ENCODE assay signal across 15 cellular contexts in the genomic region with DNA sequence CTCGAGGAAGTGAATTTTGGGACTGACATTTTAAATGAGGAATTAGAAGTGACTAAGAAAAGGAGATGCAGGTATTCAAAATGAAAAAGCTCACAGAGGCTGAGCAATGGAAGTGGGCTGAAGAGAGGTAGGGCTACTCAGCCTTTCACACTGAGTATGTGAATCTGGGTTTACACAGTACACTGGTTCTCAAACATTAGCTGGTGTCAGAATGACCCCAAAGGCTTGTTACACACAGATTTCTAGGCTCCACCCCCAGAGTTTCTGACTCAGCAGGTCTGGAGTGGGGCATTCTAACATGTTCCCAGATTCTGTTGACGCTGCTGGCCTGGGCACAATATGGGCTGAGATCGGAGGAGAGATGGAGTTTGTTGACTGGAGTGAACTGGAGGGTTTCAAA. TPM values are rescaled to one million over a fixed set of nuclear protein-coding genes. Genes with fewer than 3 reads are reported as not detected.
DNase-seq lines count a peak whose midpoint lies in the region; ATAC-seq, FAIRE-seq and TF ChIP-seq lines count a peak whose summit lies in the region.
"Had no signal": no experiment of that assay in that cellular context is flagged by ENCODE, and none has a peak within 500 bp of the region (broad histone marks: within the 10 kb centered on the region; RNA-seq: fewer than 3 reads in every experiment).

No MANE protein-coding gene starts in this region.

- no peak overlapping the region for H3K27ac Mint-ChIP-seq in stimulated activated memory B cell treated with anti-CD40 and anti-IgM and Interleukin-4, amounts not matched to agents 10 μg/mL and 1 μg/mL and 100 μg/mL, for 72 hours
- H3K27ac Mint-ChIP-seq: nephron progenitor cell; stimulated activated naive CD8-positive, alpha-beta T cell treated with anti-CD3 and anti-CD28 coated beads, Interleukin-15, Interleukin-2, amounts not matched to agents 100 ng/mL and 50 ng/mL, for 24 hours had no signal

- H3K9me3 ChIP-seq in OCI-LY7 (ENCODE audit: low read length): peaks cover 12% of the 10 kb centered on the region; the same call in 1 of the 2 replicates

- BruUV-seq in OCI-LY7 (replicated peaks; lab: Mats Ljungman, UMichigan): no TSS peak

- intact Hi-C loops in OCI-LY7 (cut with micrococcal nuclease; ENCODE audit: unreplicated experiment): no loop called here

- peaks cover 4% of the 10 kb centered on the region for H3K9me3 Mint-ChIP-seq in stimulated activated memory B cell treated with anti-CD40 and anti-IgM and Interleukin-4, amounts not matched to agents 10 μg/mL and 1 μg/mL and 100 μg/mL, for 72 hours
- H3K9me3 Mint-ChIP-seq: nephron progenitor cell; stimulated activated naive CD8-positive, alpha-beta T cell treated with anti-CD3 and anti-CD28 coated beads, Interleukin-15, Interleukin-2, amounts not matched to agents 100 ng/mL and 50 ng/mL, for 24 hours had no signal

- peaks cover 20% of the 10 kb centered on the region for H3K4me1 Mint-ChIP-seq in stimulated activated memory B cell treated with anti-CD40 and anti-IgM and Interleukin-4, amounts not matched to agents 10 μg/mL and 1 μg/mL and 100 μg/mL, for 72 hours

- peak overlapping the region; percentile 26 for H3K4me3 ChIP-seq in OCI-LY7 (ENCODE audit: low read depth, low read length, poor library complexity, severe bottlenecking)

- FAIRE-seq in urothelium cell line (lab: Jason Lieb, UNC): no peak

- no peak overlapping the region for H3K4me3 Mint-ChIP-seq in stimulated activated memory B cell treated with anti-CD40 and anti-IgM and Interleukin-4, amounts not matched to agents 10 μg/mL and 1 μg/mL and 100 μg/mL, for 72 hours
- H3K4me3 Mint-ChIP-seq: nephron progenitor cell; stimulated activated naive CD8-positive, alpha-beta T cell treated with anti-CD3 and anti-CD28 coated beads, Interleukin-15, Interleukin-2, amounts not matched to agents 100 ng/mL and 50 ng/mL, for 24 hours had no signal

- peak overlapping the region; percentile 21; the same call in 1 of the 2 replicates for H2AFZ ChIP-seq in OCI-LY7 (ENCODE audit: low read length)

- H3K36me3 Mint-ChIP-seq in stimulated activated memory B cell treated with anti-CD40 and anti-IgM and Interleukin-4, amounts not matched to agents 10 μg/mL and 1 μg/mL and 100 μg/mL, for 72 hours: no peaks in the 10 kb centered on the region

- peaks cover 5% of the 10 kb centered on the region; the same call in 1 of the 2 replicates for H3K36me3 ChIP-seq in OCI-LY7 (ENCODE audit: insufficient read depth, low read length)
- H3K36me3 ChIP-seq: brain microvascular endothelial cell had no signal

- DNase-seq in OCI-LY7 (ENCODE audit: low spot score) (peak; percentile 26), urothelium cell line (ENCODE audit: low spot score) (no peak), 8988T (no peak), T1000 (lab: John Stamatoyannopoulos, UW) (no peak)
- no peak for DNase-seq in stimulated activated naive CD4-positive, alpha-beta T cell treated with Interleukin-2 at 50 U/mL for 16 hours (lab: John Stamatoyannopoulos, UW)
- DNase-seq: brain microvascular endothelial cell, DND-41, nephron progenitor cell, T-helper 9 cell had no signal

- H3K27me3 Mint-ChIP-seq in stimulated activated memory B cell treated with anti-CD40 and anti-IgM and Interleukin-4, amounts not matched to agents 10 μg/mL and 1 μg/mL and 100 μg/mL, for 72 hours: peaks cover 9% of the 10 kb centered on the region

- H3K9me2 ChIP-seq in OCI-LY7 (ENCODE audit: insufficient read depth, low read length): no peaks in the 10 kb centered on the region

- TF ChIP-seq CTCF in OCI-LY7 (conservative IDR thresholded peaks at IDR 0.05; ENCODE audit: low read length): no peak

- POLR2A ChIA-PET in OCI-LY7 (lab: Charles Lee): interaction anchor here (0.6 to 4.5 kb wide), 8 partner anchors 9 to 51 kb away, joined by 3 to 23 read pairs (median 3); no protein-coding TSS in a partner anchor

- H4K20me1 ChIP-seq in OCI-LY7 (ENCODE audit: insufficient read depth, low read length): no peaks in the 10 kb centered on the region; the same call in 1 of the 2 replicates

- peaks cover 54% of the 10 kb centered on the region for H3K79me2 ChIP-seq in OCI-LY7 (ENCODE audit: insufficient read depth, low read depth, low read length)

- peak; percentile 62 for ATAC-seq in GM18873 (IDR thresholded peaks at IDR 0.05; ENCODE audit: low FRiP score, unreplicated experiment)
- ATAC-seq in HG02885 (IDR thresholded peaks at IDR 0.05; ENCODE audit: poor library complexity, unreplicated experiment): peak; percentile 84
- ATAC-seq in stimulated activated memory B cell treated with anti-CD40 and anti-IgM and Interleukin-4, amounts not matched to agents 10 μg/mL and 1 μg/mL and 100 μg/mL, for 72 hours: peak; percentile 93

- CTCF ChIA-PET in OCI-LY7 (lab: Charles Lee; ENCODE audit: unreplicated experiment): interaction anchor here (1.0 to 1.8 kb wide), 2 partner anchors 8 to 31 kb away, joined by 3 to 8 read pairs; no protein-coding TSS in a partner anchor

- H3K4me2 ChIP-seq in OCI-LY7 (ENCODE audit: low read length): peak overlapping the region; percentile 72

- H3K4me1 ChIP-seq in OCI-LY7 (ENCODE audit: insufficient read depth, low read length, poor library complexity, severe bottlenecking): peaks cover 74% of the 10 kb centered on the region

- H3K27ac ChIP-seq in OCI-LY7 (ENCODE audit: low read depth, low read length, poor library complexity, severe bottlenecking): peak overlapping the region; percentile 87
- H3K27ac ChIP-seq: brain microvascular endothelial cell, epithelial cell of prostate had no signal

RNA-seq across cellular contexts. Expression of gene CADM1, which starts 32.8 kb away (rescaled TPM):
- 49.0 and 59.7 TPM in 2 replicates for total RNA-seq in OCI-LY7 (2014; rRNA removed; shearing (Covaris generic))
- total RNA-seq in OCI-LY7 (2022): 78.3 and 89.7 TPM in 2 replicates
- total RNA-seq: MCF 10A had no signal
